8 cellular contexts compared by ENCODE assay signal in genomic region chr1:1400576-1401456, GRCh38. TPM values are rescaled to one million over a fixed set of nuclear protein-coding genes. Genes with fewer than 3 reads are reported as not detected.
DNase-seq lines count a peak whose midpoint lies in the region; ATAC-seq and TF ChIP-seq lines count a peak whose summit lies in the region.

No MANE protein-coding gene starts in this region.

- H3K36me3 ChIP-seq in kidney epithelial cell (ENCODE audit: control insufficient read depth, insufficient read depth, low read length) (peaks cover 9% of the 10 kb centered on the region), tibial nerve (peaks cover 0 to 81% (median 10%) of the 10 kb centered on the region in 3 donors)

- H3K4me1 ChIP-seq in tibial nerve, result peaks cover 0 to 72% (median 25%) of the 10 kb centered on the region in 4 donors

- peaks cover 62% of the 10 kb centered on the region for H3K4me1 Mint-ChIP-seq in activated naive CD4-positive, alpha-beta T cell treated with anti-CD3 and anti-CD28 coated beads for 36 hours (ENCODE audit: low read depth)

- TF ChIP-seq CTCF in kidney epithelial cell (IDR thresholded peaks at IDR 0.05; ENCODE audit: insufficient read depth, low read length, poor library complexity, severe bottlenecking) (no peak), tibial nerve (IDR thresholded peaks at IDR 0.05) (no peak)

- DNase-seq in activated naive CD4-positive, alpha-beta T cell treated with anti-CD3 and anti-CD28 coated beads for 36 hours, result no peak
- DNase-seq in activated naive CD4-positive, alpha-beta T cell treated with Interleukin-2 at 50 U/mL for 16 hours, result no peak
- no peak for DNase-seq in activated naive CD4-positive, alpha-beta T cell treated with anti-CD3 and anti-CD28 coated beads, Interleukin-2, amount 50 U/mL, for 72 hours (ENCODE audit: low spot score in 2 of 2)
- no peak for DNase-seq in kidney epithelial cell (ENCODE audit: low read depth)
- DNase-seq in tibial nerve (ENCODE audit: low spot score in 2 of 2), result no peak
- no peak for DNase-seq in NCI-H82 treated with DMSO at 0.1 percent for 48 hours (lab: John Stamatoyannopoulos, UW; ENCODE audit: unreplicated experiment)
- no peak for DNase-seq in NCI-H2107 treated with DMSO at 0.1 percent for 48 hours (lab: John Stamatoyannopoulos, UW; ENCODE audit: unreplicated experiment)

- no peaks in the 10 kb centered on the region for H3K27me3 Mint-ChIP-seq in activated naive CD4-positive, alpha-beta T cell treated with anti-CD3 and anti-CD28 coated beads for 36 hours (ENCODE audit: low read depth)

- peak overlapping the region; percentile 91 for H3K4me3 Mint-ChIP-seq in activated naive CD4-positive, alpha-beta T cell treated with anti-CD3 and anti-CD28 coated beads for 36 hours

- 78 to 83% methylated on average over 22 of the region's 22 CpGs for WGBS in tibial nerve, 2 donors

- ATAC-seq in activated naive CD4-positive, alpha-beta T cell treated with anti-CD3 and anti-CD28 coated beads, Interleukin-2, amount 50 U/mL, for 72 hours, result no peak
- no peak for ATAC-seq in HG03354 (IDR thresholded peaks at IDR 0.05; ENCODE audit: poor library complexity, severe bottlenecking, unreplicated experiment)

- H3K27ac ChIP-seq in tibial nerve, result peak overlapping the region in 3 of 4 donors; percentile 69 to 93 (median 89)

- peaks cover 54% of the 10 kb centered on the region for H3K36me3 Mint-ChIP-seq in activated naive CD4-positive, alpha-beta T cell treated with anti-CD3 and anti-CD28 coated beads for 36 hours (ENCODE audit: low read depth)
- peaks cover 36 to 51% of the 10 kb centered on the region in 2 donors for H3K36me3 Mint-ChIP-seq in activated naive CD4-positive, alpha-beta T cell treated with anti-CD3 and anti-CD28 coated beads, Interleukin-2, amount 50 U/mL, for 72 hours

- intact Hi-C loops in activated naive CD4-positive, alpha-beta T cell treated with anti-CD3 and anti-CD28 coated beads for 36 hours (cut with micrococcal nuclease), result no loop called here

- H3K9me3 Mint-ChIP-seq in activated naive CD4-positive, alpha-beta T cell treated with anti-CD3 and anti-CD28 coated beads for 36 hours, result no peaks in the 10 kb centered on the region
- H3K9me3 Mint-ChIP-seq in activated naive CD4-positive, alpha-beta T cell treated with anti-CD3 and anti-CD28 coated beads, Interleukin-2, amount 50 U/mL, for 72 hours, result no peaks in the 10 kb centered on the region

- H3K4me3 ChIP-seq in kidney epithelial cell (ENCODE audit: low read depth, low read length) (peak overlapping the region; percentile 96), tibial nerve (peak overlapping the region in 1 of 4 donors; percentile 96)

- no peaks in the 10 kb centered on the region for H3K27me3 ChIP-seq in kidney epithelial cell (ENCODE audit: control insufficient read depth, insufficient read depth, low read length)
- no peaks in the 10 kb centered on the region for H3K27me3 ChIP-seq in tibial nerve

- CTCF ChIA-PET in activated naive CD4-positive, alpha-beta T cell treated with anti-CD3 and anti-CD28 coated beads for 36 hours (lab: Charles Lee), result interaction anchor here (0.6 to 2.6 kb wide), 3 partner anchors 29 to 170 kb away, joined by 3 to 14 read pairs (median 3); no protein-coding TSS in a partner anchor

- H3K27ac Mint-ChIP-seq in activated naive CD4-positive, alpha-beta T cell treated with anti-CD3 and anti-CD28 coated beads for 36 hours, result peak overlapping the region; percentile 85
- H3K27ac Mint-ChIP-seq in activated naive CD4-positive, alpha-beta T cell treated with anti-CD3 and anti-CD28 coated beads, Interleukin-2, amount 50 U/mL, for 72 hours, result peak overlapping the region; percentile 88 to 95

- TF ChIP-seq EP300 in tibial nerve (IDR thresholded peaks at IDR 0.05), result no peak

- H3K9me3 ChIP-seq in tibial nerve, result no peaks in the 10 kb centered on the region

- no peak for TF ChIP-seq POLR2A in tibial nerve (IDR thresholded peaks at IDR 0.05)

RNA-seq across cellular contexts. Expression of gene CCNL2, which starts 1.7 kb away (rescaled TPM):
- 100 to 1,000 TPM in 1 of 2 experiments, 10 to 100 TPM in 1; 97.7 to 108 TPM for total RNA-seq in activated naive CD4-positive, alpha-beta T cell treated with anti-CD3 and anti-CD28 coated beads for 36 hours
- total RNA-seq in activated naive CD4-positive, alpha-beta T cell treated with anti-CD3 and anti-CD28 coated beads, Interleukin-2, amount 50 U/mL, for 72 hours, result 100 to 1,000 TPM; 108 to 174 TPM
- total RNA-seq in kidney epithelial cell, result 134 and 136 TPM in 2 replicates
- 100 to 1,000 TPM; 311 to 362 (median 339) TPM for total RNA-seq in tibial nerve

RNA-seq across cellular contexts. Expression of gene MRPL20, which starts 6.3 kb away (rescaled TPM):
- total RNA-seq in activated naive CD4-positive, alpha-beta T cell treated with anti-CD3 and anti-CD28 coated beads for 36 hours, result 100 to 1,000 TPM; 103 to 107 TPM
- 100 to 1,000 TPM in 1 of 2 donors, 10 to 100 TPM in 1; 82.9 to 115 TPM for total RNA-seq in activated naive CD4-positive, alpha-beta T cell treated with anti-CD3 and anti-CD28 coated beads, Interleukin-2, amount 50 U/mL, for 72 hours
- 134 and 159 TPM in 2 replicates for total RNA-seq in kidney epithelial cell
- total RNA-seq in tibial nerve, result 100 to 1,000 TPM in 3 of 4 donors, 10 to 100 TPM in 1; 84.9 to 165 (median 139) TPM

RNA-seq across cellular contexts. Expression of gene ANKRD65, which starts 20.3 kb away (rescaled TPM):
- not detected for total RNA-seq in activated naive CD4-positive, alpha-beta T cell treated with anti-CD3 and anti-CD28 coated beads for 36 hours
- total RNA-seq in activated naive CD4-positive, alpha-beta T cell treated with anti-CD3 and anti-CD28 coated beads, Interleukin-2, amount 50 U/mL, for 72 hours, result under 1 TPM in 1 of 2 donors, not detected in 1; 0.29 TPM
- 1.4 and 1.6 TPM in 2 replicates for total RNA-seq in kidney epithelial cell
- 10 to 100 TPM; 13.8 to 32.6 (median 19.4) TPM for total RNA-seq in tibial nerve

RNA-seq across cellular contexts. Expression of gene AURKAIP1, which starts 25.8 kb away (rescaled TPM):
- 100 to 1,000 TPM; 108 TPM for total RNA-seq in activated naive CD4-positive, alpha-beta T cell treated with anti-CD3 and anti-CD28 coated beads for 36 hours
- total RNA-seq in activated naive CD4-positive, alpha-beta T cell treated with anti-CD3 and anti-CD28 coated beads, Interleukin-2, amount 50 U/mL, for 72 hours, result 100 to 1,000 TPM; 115 to 122 TPM
- total RNA-seq in kidney epithelial cell, result 201 and 204 TPM in 2 replicates
- 100 to 1,000 TPM in 3 of 4 donors, 10 to 100 TPM in 1; 63.9 to 128 (median 105) TPM for total RNA-seq in tibial nerve

RNA-seq across cellular contexts. Expression of gene VWA1, which starts 34.7 kb away (rescaled TPM):
- under 1 TPM; 0.72 to 0.74 TPM for total RNA-seq in activated naive CD4-positive, alpha-beta T cell treated with anti-CD3 and anti-CD28 coated beads for 36 hours
- 1 to 10 TPM in 1 of 2 donors, under 1 TPM in 1; 0.59 to 6.9 TPM for total RNA-seq in activated naive CD4-positive, alpha-beta T cell treated with anti-CD3 and anti-CD28 coated beads, Interleukin-2, amount 50 U/mL, for 72 hours
- 27.6 and 28.3 TPM in 2 replicates for total RNA-seq in kidney epithelial cell
- 100 to 1,000 TPM; 142 to 261 (median 161) TPM for total RNA-seq in tibial nerve
